Comparison of ENCODE assay signal across 9 cellular contexts in genomic region chr6:6758915-6759654, GRCh38.
A peak's percentile ranks its signal among the peaks of the same experiment; 100 is the strongest.
DNase-seq lines count a peak whose midpoint lies in the region; ATAC-seq and TF ChIP-seq lines count a peak whose summit lies in the region.
"Had no signal": no experiment of that assay in that cellular context is flagged by ENCODE, and none has a peak within 500 bp of the region (broad histone marks: within the 10 kb centered on the region; RNA-seq: fewer than 3 reads in every experiment).

No MANE protein-coding gene starts in this region.

- H3K9ac ChIP-seq in trophoblast cell (ENCODE audit: low read length) = no peak overlapping the region

- POLR2A ChIA-PET in WTC11 (lab: Charles Lee) = interaction anchor here (0.9 to 1.5 kb wide), 6 partner anchors 9 to 294 kb away, joined by 3 to 5 read pairs (median 4); no protein-coding TSS in a partner anchor

- H3K27ac Mint-ChIP-seq in WTC11 = peak overlapping the region; percentile 95
- H3K27ac Mint-ChIP-seq in effector memory CD8-positive, alpha-beta T cell = no peak overlapping the region

- H3K9me3 ChIP-seq in heart left ventricle = no peaks in the 10 kb centered on the region
- H3K9me3 ChIP-seq in trophoblast cell (ENCODE audit: insufficient read depth, low read depth, low read length) = no peaks in the 10 kb centered on the region

- peaks cover 6% of the 10 kb centered on the region for H3K9me3 Mint-ChIP-seq in WTC11
- H3K9me3 Mint-ChIP-seq in effector memory CD8-positive, alpha-beta T cell = no peaks in the 10 kb centered on the region
- H3K9me3 Mint-ChIP-seq: naive thymus-derived CD8-positive, alpha-beta T cell had no signal

- H3K36me3 ChIP-seq in heart left ventricle = no peaks in the 10 kb centered on the region
- H3K36me3 ChIP-seq in trophoblast cell (ENCODE audit: control insufficient read depth in 1 of 2, insufficient read depth in 2 of 2, low read length in 2 of 2) = no peaks in the 10 kb centered on the region

- no peak overlapping the region for H3K4me2 ChIP-seq in trophoblast cell (ENCODE audit: low read length)

- peak overlapping the region; percentile 50 for H2BK120ac ChIP-seq in trophoblast cell (ENCODE audit: insufficient read depth, low read length, poor library complexity)

- H2AFZ ChIP-seq in trophoblast cell (ENCODE audit: insufficient read depth, low read length, poor library complexity) = peak overlapping the region; percentile 70

- peaks cover 0 to 17% (median 9%) of the 10 kb centered on the region in 12 donors for H3K4me1 ChIP-seq in heart left ventricle
- peaks cover 5 to 7% of the 10 kb centered on the region in 2 experiments for H3K4me1 ChIP-seq in trophoblast cell (ENCODE audit: control insufficient read depth in 1 of 2, insufficient read depth in 2 of 2, low read length in 2 of 2)

- CTCF ChIA-PET in WTC11 (lab: Charles Lee) = interaction anchor here (0.5 to 1.9 kb wide), 48 partner anchors 9 to 502 kb away, joined by 3 to 22 read pairs (median 4); no protein-coding TSS in a partner anchor

- peak overlapping the region in 9 of 12 donors; percentile 10 to 75 (median 61) for H3K27ac ChIP-seq in heart left ventricle
- H3K27ac ChIP-seq in trophoblast cell (ENCODE audit: low read depth, low read length) = no peak overlapping the region

- peak overlapping the region; percentile 89 for H2AK5ac ChIP-seq in trophoblast cell (ENCODE audit: low read length)

- H3K4me3 ChIP-seq in heart left ventricle (peak overlapping the region in 6 of 12 donors; percentile 13 to 34 (median 22)), trophoblast cell (ENCODE audit: low read depth, low read length) (no peak overlapping the region)

- H3K4me3 Mint-ChIP-seq in WTC11 = peak overlapping the region; percentile 57
- no peak overlapping the region for H3K4me3 Mint-ChIP-seq in effector memory CD8-positive, alpha-beta T cell
- H3K4me3 Mint-ChIP-seq: naive thymus-derived CD8-positive, alpha-beta T cell had no signal

- H2BK5ac ChIP-seq in trophoblast cell (ENCODE audit: low read depth, low read length, poor library complexity) = no peak overlapping the region

- no peaks in the 10 kb centered on the region for H3K79me2 ChIP-seq in trophoblast cell (ENCODE audit: control insufficient read depth, insufficient read depth, low read length, poor library complexity)

- intact Hi-C loops in heart left ventricle (cut with DNase I) = loop anchor here in 1 of 10 donors (10.0 kb wide), 1 partner anchor 346 kb away; the partner anchor contains the start of gene RREB1

- no peaks in the 10 kb centered on the region for H3K36me3 Mint-ChIP-seq in WTC11
- H3K36me3 Mint-ChIP-seq in effector memory CD8-positive, alpha-beta T cell (ENCODE audit: insufficient read depth) = no peaks in the 10 kb centered on the region
- H3K36me3 Mint-ChIP-seq: naive thymus-derived CD8-positive, alpha-beta T cell had no signal

- TF ChIP-seq POLR2A in heart left ventricle (IDR thresholded peaks at IDR 0.05) = no peak

- H3K27me3 ChIP-seq in heart left ventricle = no peaks in the 10 kb centered on the region
- no peaks in the 10 kb centered on the region for H3K27me3 ChIP-seq in trophoblast cell (ENCODE audit: insufficient read depth, low read length)

- peak overlapping the region; percentile 63 for H4K12ac ChIP-seq in trophoblast cell (ENCODE audit: low read depth, low read length)

- no peak overlapping the region for H3K4ac ChIP-seq in trophoblast cell (ENCODE audit: low read depth, low read length)

- WGBS in heart left ventricle, 4 donors = 39 to 45% (median 43%) methylated on average over 19 to 22 of the region's 22 CpGs
- no CpG with 5 or more reads among the region's 22 CpGs for WGBS in trophoblast cell (ENCODE audit: extremely low coverage, insufficient coverage, insufficient read length)

- peak overlapping the region; percentile 36 for H3K14ac ChIP-seq in trophoblast cell (ENCODE audit: low read length)

- peak; percentile 61 for ATAC-seq in HG02763 (IDR thresholded peaks at IDR 0.05; ENCODE audit: unreplicated experiment)
- ATAC-seq in WTC11 = peak; percentile 97
- ATAC-seq in heart left ventricle = peak; percentile 74 to 96 (median 90)
- ATAC-seq in effector memory CD8-positive, alpha-beta T cell (replicated peaks) = no peak
- ATAC-seq: naive thymus-derived CD8-positive, alpha-beta T cell had no signal

- H4K91ac ChIP-seq in trophoblast cell (ENCODE audit: low read depth, low read length) = peak overlapping the region; percentile 68

- no peak overlapping the region for H3K23ac ChIP-seq in trophoblast cell (ENCODE audit: low read length)

- DNase-seq in AG08395 (ENCODE audit: low spot score) (peak; percentile 76), NCI-H146 treated with DMSO at 0.1 percent for 48 hours (lab: John Stamatoyannopoulos, UW; ENCODE audit: unreplicated experiment) (peak; percentile 82), WTC11 (ENCODE audit: low spot score) (peak; percentile 80), heart left ventricle (peak in 4 of 5 donors; percentile 53 to 79 (median 72)), trophoblast cell (peak; percentile 54 to 64)
- DNase-seq in effector memory CD8-positive, alpha-beta T cell = no peak

- H3K4me1 Mint-ChIP-seq in WTC11 = peaks cover 21% of the 10 kb centered on the region
- H3K4me1 Mint-ChIP-seq in effector memory CD8-positive, alpha-beta T cell (ENCODE audit: low read depth in 2 of 2) = no peaks in the 10 kb centered on the region

- peak overlapping the region; percentile 82 for H2BK12ac ChIP-seq in trophoblast cell (ENCODE audit: low read length)

- no peak overlapping the region for H3K18ac ChIP-seq in trophoblast cell (ENCODE audit: low read length)

- no peaks in the 10 kb centered on the region for H3K27me3 Mint-ChIP-seq in WTC11 (ENCODE audit: low read depth)
- H3K27me3 Mint-ChIP-seq in effector memory CD8-positive, alpha-beta T cell = peaks cover 6 to 24% of the 10 kb centered on the region in 2 donors

- peak overlapping the region; percentile 62 for H4K8ac ChIP-seq in trophoblast cell (ENCODE audit: low read depth, low read length)

- TF ChIP-seq CTCF in GM12874 (IDR thresholded peaks at IDR 0.05; ENCODE audit: insufficient read depth, low read depth, low read length) = peak; percentile 59; the same call in 1 of the 2 replicates
- TF ChIP-seq CTCF in WTC11 (IDR thresholded peaks at IDR 0.05) = peak; percentile 48
- peak; percentile 42 to 72 (median 54) for TF ChIP-seq CTCF in heart left ventricle (IDR thresholded peaks at IDR 0.05)

- peaks cover 3% of the 10 kb centered on the region for H3K79me1 ChIP-seq in trophoblast cell (ENCODE audit: low read length)

TF ChIP-seq in WTC11, 78 proteins besides CTCF, POLR2A, EP300 and RAD21:
- TF ChIP-seq ZNF232 (CRISPR knock-in tag; IDR thresholded peaks at IDR 0.05) (no peak), MAX (CRISPR knock-in tag; IDR thresholded peaks at IDR 0.05) (peak; percentile 31; the same call in 1 of the 2 replicates), FOXK1 (CRISPR knock-in tag; IDR thresholded peaks at IDR 0.05) (peak; percentile 62; the same call in 1 of the 2 replicates)

Comparison
In these comparisons a context has a peak if more than half of its experiments do, and no peak if none do; other contexts are left out.
1. DNase-seq: peak in AG08395 (single experiment), NCI-H146 treated with DMSO at 0.1 percent for 48 hours (single experiment), WTC11 (single experiment), heart left ventricle (4 of 5) and trophoblast cell (2 of 2); none in effector memory CD8-positive, alpha-beta T cell (0 of 3).
2. Peak in every context shown above with its lines, with median percentiles within 50 percentile points of each other: CTCF ChIP-seq.